Comparison of ENCODE assay signal across 12 cellular contexts in genomic region chr16:24568392-24568791, GRCh38. TPM values are rescaled to one million over a fixed set of nuclear protein-coding genes. Genes with fewer than 3 reads are reported as not detected.
A peak's percentile ranks its signal among the peaks of the same experiment; 100 is the strongest.
DNase-seq lines count a peak whose midpoint lies in the region; ATAC-seq and TF ChIP-seq lines count a peak whose summit lies in the region.
"Had no signal": no experiment of that assay in that cellular context is flagged by ENCODE, and none has a peak within 500 bp of the region (broad histone marks: within the 10 kb centered on the region; RNA-seq: fewer than 3 reads in every experiment).

No MANE protein-coding gene starts in this region.

- H3K36me3 Mint-ChIP-seq in stimulated activated memory B cell treated with anti-CD40 and anti-IgM and Interleukin-4, amounts not matched to agents 10 μg/mL and 1 μg/mL and 100 μg/mL, for 72 hours, result peaks cover 64% of the 10 kb centered on the region

- no peak overlapping the region for H3K9ac ChIP-seq in Loucy (ENCODE audit: low read depth, low read length, poor library complexity, severe bottlenecking)

- peak; percentile 54 for TF ChIP-seq CTCF in C4-2B (conservative IDR thresholded peaks at IDR 0.05)
- peak; percentile 47 for TF ChIP-seq CTCF in Loucy (conservative IDR thresholded peaks at IDR 0.05; ENCODE audit: low read length)
- peak; percentile 8 for TF ChIP-seq CTCF in brain microvascular endothelial cell (IDR thresholded peaks at IDR 0.05; ENCODE audit: low read depth, low read length, missing control alignments)

- no peaks in the 10 kb centered on the region for H3K9me2 ChIP-seq in Loucy (replicated peaks; ENCODE audit: low read depth, low read length)

- no peaks in the 10 kb centered on the region for H3K4me1 Mint-ChIP-seq in stimulated activated memory B cell treated with anti-CD40 and anti-IgM and Interleukin-4, amounts not matched to agents 10 μg/mL and 1 μg/mL and 100 μg/mL, for 72 hours
- H3K4me1 Mint-ChIP-seq: GM23338 had no signal

- H3K27ac ChIP-seq in C4-2B (no peak overlapping the region), brain microvascular endothelial cell (no peak overlapping the region)
- H3K27ac ChIP-seq: thoracic aorta had no signal

- no peak overlapping the region for H3K4me2 ChIP-seq in Loucy (ENCODE audit: low read depth, low read length, poor library complexity, severe bottlenecking)
- H3K4me2 ChIP-seq: GM23338 had no signal

- no peak overlapping the region for H3K4me3 ChIP-seq in Loucy (ENCODE audit: low read length, poor library complexity, severe bottlenecking)
- no peak overlapping the region for H3K4me3 ChIP-seq in brain microvascular endothelial cell (ENCODE audit: low read depth, low read length)
- H3K4me3 ChIP-seq: GM23338, thoracic aorta had no signal

- H3K36me3 ChIP-seq in Loucy (ENCODE audit: insufficient read depth, low read length), result peaks cover 93% of the 10 kb centered on the region
- H3K36me3 ChIP-seq in brain microvascular endothelial cell (replicated peaks), result peaks cover 77% of the 10 kb centered on the region

- H3K27me3 Mint-ChIP-seq in stimulated activated memory B cell treated with anti-CD40 and anti-IgM and Interleukin-4, amounts not matched to agents 10 μg/mL and 1 μg/mL and 100 μg/mL, for 72 hours, result no peaks in the 10 kb centered on the region

- peaks cover 20% of the 10 kb centered on the region for H3K9me3 Mint-ChIP-seq in stimulated activated memory B cell treated with anti-CD40 and anti-IgM and Interleukin-4, amounts not matched to agents 10 μg/mL and 1 μg/mL and 100 μg/mL, for 72 hours

- no peak for DNase-seq in brain microvascular endothelial cell
- peak; percentile 1 for DNase-seq in midbrain (lab: John Stamatoyannopoulos, UW)
- no peak for DNase-seq in NCI-H187 treated with DMSO at 0.1 percent for 48 hours (lab: John Stamatoyannopoulos, UW)
- DNase-seq: NCI-H446 treated with DMSO at 0.1 percent for 48 hours had no signal

- in situ Hi-C loops in brain microvascular endothelial cell (cut with HindIII; ENCODE audit: low pct_ligation_motif_present, low sequenced_read_pairs), result loop anchor here (25.0 kb wide), 1 partner anchor 244 kb away; no protein-coding TSS in a partner anchor

- no peak overlapping the region for H3K4me3 Mint-ChIP-seq in stimulated activated memory B cell treated with anti-CD40 and anti-IgM and Interleukin-4, amounts not matched to agents 10 μg/mL and 1 μg/mL and 100 μg/mL, for 72 hours
- H3K4me3 Mint-ChIP-seq: GM23338 had no signal

- H3K4me1 ChIP-seq in Loucy (ENCODE audit: insufficient read depth, low read length, poor library complexity, severe bottlenecking), result no peaks in the 10 kb centered on the region

- H3F3A ChIP-seq in Loucy (ENCODE audit: low read depth), result no peaks in the 10 kb centered on the region

- no peaks in the 10 kb centered on the region for H3K9me3 ChIP-seq in Loucy (ENCODE audit: insufficient read depth, low read depth, low read length)
- H3K9me3 ChIP-seq: thoracic aorta had no signal

- H4K20me1 ChIP-seq in Loucy (ENCODE audit: insufficient read depth, low read length, poor library complexity, severe bottlenecking), result no peaks in the 10 kb centered on the region

- H3K79me2 ChIP-seq in Loucy (ENCODE audit: insufficient read depth, low read length), result no peaks in the 10 kb centered on the region

- H3K27me3 ChIP-seq in Loucy (ENCODE audit: insufficient read depth, low read length, poor library complexity, severe bottlenecking), result no peaks in the 10 kb centered on the region
- no peaks in the 10 kb centered on the region for H3K27me3 ChIP-seq in brain microvascular endothelial cell (replicated peaks)

- H3K27ac Mint-ChIP-seq in stimulated activated memory B cell treated with anti-CD40 and anti-IgM and Interleukin-4, amounts not matched to agents 10 μg/mL and 1 μg/mL and 100 μg/mL, for 72 hours, result no peak overlapping the region
- H3K27ac Mint-ChIP-seq: GM23338 had no signal

- H2AFZ ChIP-seq in Loucy (ENCODE audit: low read length), result no peak overlapping the region
- H2AFZ ChIP-seq: GM23338 had no signal

- no peak for ATAC-seq in esophagus mucosa
- ATAC-seq in stimulated activated memory B cell treated with anti-CD40 and anti-IgM and Interleukin-4, amounts not matched to agents 10 μg/mL and 1 μg/mL and 100 μg/mL, for 72 hours, result no peak
- ATAC-seq in GM21360 (IDR thresholded peaks at IDR 0.05; ENCODE audit: unreplicated experiment), result no peak
- ATAC-seq: activated CD4-positive, CD25-positive, alpha-beta regulatory T cell treated with anti-CD3 and anti-CD28 coated beads, Interleukin-2, amount 50 U/mL, for 24 hours; GM23338 had no signal

RNA-seq across cellular contexts. Expression of gene RBBP6, which starts 29.0 kb away (rescaled TPM):
- 28.4 TPM for total RNA-seq in esophagus mucosa
